In the genomic region with DNA sequence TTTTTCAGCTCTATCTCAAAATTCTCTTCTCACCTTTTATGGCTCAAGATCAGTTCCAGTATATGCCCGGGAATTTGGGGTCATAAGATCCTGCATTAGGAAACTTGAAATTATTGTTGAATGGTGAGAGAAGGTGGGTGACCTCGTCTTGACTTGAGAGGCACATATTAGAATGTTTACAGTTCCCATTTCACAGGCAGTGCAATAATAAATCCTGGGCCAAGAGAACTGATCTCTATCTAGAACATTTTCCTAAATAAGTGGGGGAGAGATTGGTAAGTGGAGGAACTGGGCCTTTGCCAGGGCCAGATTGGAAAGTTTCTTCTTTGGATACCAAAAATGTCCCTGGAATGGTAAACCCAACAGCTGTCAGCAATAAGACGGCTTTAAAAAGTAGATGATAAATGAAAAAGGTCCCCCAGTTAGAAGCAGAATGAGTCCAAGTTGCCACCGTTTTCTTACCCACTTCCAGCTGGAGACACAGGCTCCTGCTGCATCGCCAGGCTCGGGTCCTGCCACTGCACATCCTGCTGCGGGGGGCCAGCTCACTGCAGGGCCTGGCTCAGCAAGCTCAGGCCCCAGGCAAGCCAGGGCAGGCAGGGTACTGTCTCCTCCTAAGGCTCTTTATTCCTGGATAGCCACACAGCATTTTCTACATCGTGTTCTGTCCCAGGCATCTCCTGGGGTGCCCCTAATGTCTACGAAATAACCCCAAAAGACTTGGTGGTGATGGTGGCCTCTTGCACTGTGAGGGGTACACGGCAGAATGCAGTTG, we compare ENCODE assay signal across 13 cellular contexts.
A peak's percentile ranks its signal among the peaks of the same experiment; 100 is the strongest.
DNase-seq lines count a peak whose midpoint lies in the region; ATAC-seq and TF ChIP-seq lines count a peak whose summit lies in the region.
"Had no signal": no experiment of that assay in that cellular context is flagged by ENCODE, and none has a peak within 500 bp of the region (broad histone marks: within the 10 kb centered on the region; RNA-seq: fewer than 3 reads in every experiment).

No MANE protein-coding gene starts in this region.

- peaks cover 0 to 23% (median 6%) of the 10 kb centered on the region in 4 donors for H3K36me3 ChIP-seq in upper lobe of left lung

- H3K27ac Mint-ChIP-seq in WTC11: no peak overlapping the region
- no peak overlapping the region for H3K27ac Mint-ChIP-seq in activated naive CD8-positive, alpha-beta T cell treated with anti-CD3 and anti-CD28 coated beads for 36 hours
- H3K27ac Mint-ChIP-seq: H9; stimulated activated naive CD8-positive, alpha-beta T cell treated with anti-CD3 and anti-CD28 coated beads, Interleukin-15, Interleukin-2, amounts not matched to agents 100 ng/mL and 50 ng/mL, for 24 hours had no signal

- H3K4me1 Mint-ChIP-seq in WTC11: peaks cover 37% of the 10 kb centered on the region
- H3K4me1 Mint-ChIP-seq in activated naive CD8-positive, alpha-beta T cell treated with anti-CD3 and anti-CD28 coated beads for 36 hours: no peaks in the 10 kb centered on the region

- WGBS in upper lobe of left lung, 2 donors: 50 to 70% methylated on average over 7 to 10 of the region's 10 CpGs

- no peak overlapping the region for H3K4me3 Mint-ChIP-seq in WTC11
- H3K4me3 Mint-ChIP-seq in activated naive CD8-positive, alpha-beta T cell treated with anti-CD3 and anti-CD28 coated beads for 36 hours: no peak overlapping the region
- H3K4me3 Mint-ChIP-seq: H9; stimulated activated naive CD8-positive, alpha-beta T cell treated with anti-CD3 and anti-CD28 coated beads, Interleukin-15, Interleukin-2, amounts not matched to agents 100 ng/mL and 50 ng/mL, for 24 hours had no signal

- no peak for TF ChIP-seq POLR2A in upper lobe of left lung (IDR thresholded peaks at IDR 0.05)

- H3K4me1 ChIP-seq in foreskin keratinocyte: peaks cover 31% of the 10 kb centered on the region
- peaks cover 10 to 44% (median 23%) of the 10 kb centered on the region in 4 donors for H3K4me1 ChIP-seq in upper lobe of left lung

- H3K27me3 Mint-ChIP-seq in WTC11 (ENCODE audit: low read depth): no peaks in the 10 kb centered on the region
- H3K27me3 Mint-ChIP-seq in activated naive CD8-positive, alpha-beta T cell treated with anti-CD3 and anti-CD28 coated beads for 36 hours: no peaks in the 10 kb centered on the region
- H3K27me3 Mint-ChIP-seq: stimulated activated naive CD8-positive, alpha-beta T cell treated with anti-CD3 and anti-CD28 coated beads, Interleukin-15, Interleukin-2, amounts not matched to agents 100 ng/mL and 50 ng/mL, for 24 hours had no signal

- H3K27ac ChIP-seq in foreskin keratinocyte: peak overlapping the region; percentile 37
- peak overlapping the region in 3 of 4 donors; percentile 46 to 74 (median 61) for H3K27ac ChIP-seq in upper lobe of left lung
- H3K27ac ChIP-seq: 22Rv1 had no signal

- DNase-seq in DMS 273 (lab: John Stamatoyannopoulos, UW; ENCODE audit: unreplicated experiment) (peak; percentile 76), DMS 273 treated with DMSO at 0.1 percent for 48 hours (lab: John Stamatoyannopoulos, UW) (no peak), WTC11 (ENCODE audit: low spot score) (no peak), foreskin keratinocyte (peak; percentile 71 to 81), upper lobe of left lung (no peak), amygdala (lab: John Stamatoyannopoulos, UW) (no peak)
- DNase-seq in activated naive CD8-positive, alpha-beta T cell treated with anti-CD3 and anti-CD28 coated beads for 36 hours: no peak
- no peak for DNase-seq in stimulated activated naive CD8-positive, alpha-beta T cell treated with anti-CD3 and anti-CD28 coated beads, Interleukin-15, Interleukin-2, amounts not matched to agents 100 U/mL and 50 U/mL, for 24 hours
- DNase-seq: activated naive CD4-positive, alpha-beta T cell treated with Interleukin-2 at 50 U/mL for 16 hours; H9; stimulated activated CD4-positive, alpha-beta T cell treated with anti-CD3 and anti-CD28 coated beads, Interleukin-4, amount 100 ng/mL, for 4 hours had no signal

- POLR2A ChIA-PET in WTC11 (lab: Charles Lee): no interaction called here

- H3K9me3 Mint-ChIP-seq in WTC11: no peaks in the 10 kb centered on the region
- H3K9me3 Mint-ChIP-seq in activated naive CD8-positive, alpha-beta T cell treated with anti-CD3 and anti-CD28 coated beads for 36 hours: no peaks in the 10 kb centered on the region
- H3K9me3 Mint-ChIP-seq: H9; stimulated activated naive CD8-positive, alpha-beta T cell treated with anti-CD3 and anti-CD28 coated beads, Interleukin-15, Interleukin-2, amounts not matched to agents 100 ng/mL and 50 ng/mL, for 24 hours had no signal

- no peak for TF ChIP-seq CTCF in WTC11 (IDR thresholded peaks at IDR 0.05)
- no peak for TF ChIP-seq CTCF in foreskin keratinocyte (conservative IDR thresholded peaks at IDR 0.05)
- TF ChIP-seq CTCF in upper lobe of left lung (IDR thresholded peaks at IDR 0.05): no peak

- CTCF ChIA-PET in WTC11 (lab: Charles Lee): no interaction called here

- ATAC-seq in WTC11: peak; percentile 29
- peak; percentile 67 for ATAC-seq in foreskin keratinocyte
- no peak for ATAC-seq in upper lobe of left lung (ENCODE audit: low FRiP score in 2 of 2)
- ATAC-seq in stimulated activated naive CD8-positive, alpha-beta T cell treated with anti-CD3 and anti-CD28 coated beads, Interleukin-15, Interleukin-2, amounts not matched to agents 100 U/mL and 50 U/mL, for 24 hours: no peak

- H3K9me3 ChIP-seq in upper lobe of left lung: no peaks in the 10 kb centered on the region

- no peak for TF ChIP-seq EP300 in upper lobe of left lung (IDR thresholded peaks at IDR 0.05)

- H3K36me3 Mint-ChIP-seq in WTC11: no peaks in the 10 kb centered on the region
- H3K36me3 Mint-ChIP-seq in activated naive CD8-positive, alpha-beta T cell treated with anti-CD3 and anti-CD28 coated beads for 36 hours: no peaks in the 10 kb centered on the region

- H3K27me3 ChIP-seq in foreskin keratinocyte (no peaks in the 10 kb centered on the region), upper lobe of left lung (no peaks in the 10 kb centered on the region)

- H3K4me3 ChIP-seq in upper lobe of left lung: no peak overlapping the region

TF ChIP-seq in WTC11, 78 proteins besides CTCF, POLR2A, EP300 and RAD21 (continues in another document):
- TF ChIP-seq, protein P1, sequence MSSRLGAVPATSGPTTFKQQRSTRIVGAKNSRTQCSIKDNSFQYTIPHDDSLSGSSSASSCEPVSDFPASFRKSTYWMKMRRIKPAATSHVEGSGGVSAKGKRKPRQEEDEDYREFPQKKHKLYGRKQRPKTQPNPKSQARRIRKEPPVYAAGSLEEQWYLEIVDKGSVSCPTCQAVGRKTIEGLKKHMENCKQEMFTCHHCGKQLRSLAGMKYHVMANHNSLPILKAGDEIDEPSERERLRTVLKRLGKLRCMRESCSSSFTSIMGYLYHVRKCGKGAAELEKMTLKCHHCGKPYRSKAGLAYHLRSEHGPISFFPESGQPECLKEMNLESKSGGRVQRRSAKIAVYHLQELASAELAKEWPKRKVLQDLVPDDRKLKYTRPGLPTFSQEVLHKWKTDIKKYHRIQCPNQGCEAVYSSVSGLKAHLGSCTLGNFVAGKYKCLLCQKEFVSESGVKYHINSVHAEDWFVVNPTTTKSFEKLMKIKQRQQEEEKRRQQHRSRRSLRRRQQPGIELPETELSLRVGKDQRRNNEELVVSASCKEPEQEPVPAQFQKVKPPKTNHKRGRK (CRISPR knock-in tag; IDR thresholded peaks at IDR 0.05; ENCODE audit: borderline replicate concordance): no peak
- TF ChIP-seq SMAD4 (CRISPR knock-in tag; IDR thresholded peaks at IDR 0.05): no peak
- TF ChIP-seq, protein P2, sequence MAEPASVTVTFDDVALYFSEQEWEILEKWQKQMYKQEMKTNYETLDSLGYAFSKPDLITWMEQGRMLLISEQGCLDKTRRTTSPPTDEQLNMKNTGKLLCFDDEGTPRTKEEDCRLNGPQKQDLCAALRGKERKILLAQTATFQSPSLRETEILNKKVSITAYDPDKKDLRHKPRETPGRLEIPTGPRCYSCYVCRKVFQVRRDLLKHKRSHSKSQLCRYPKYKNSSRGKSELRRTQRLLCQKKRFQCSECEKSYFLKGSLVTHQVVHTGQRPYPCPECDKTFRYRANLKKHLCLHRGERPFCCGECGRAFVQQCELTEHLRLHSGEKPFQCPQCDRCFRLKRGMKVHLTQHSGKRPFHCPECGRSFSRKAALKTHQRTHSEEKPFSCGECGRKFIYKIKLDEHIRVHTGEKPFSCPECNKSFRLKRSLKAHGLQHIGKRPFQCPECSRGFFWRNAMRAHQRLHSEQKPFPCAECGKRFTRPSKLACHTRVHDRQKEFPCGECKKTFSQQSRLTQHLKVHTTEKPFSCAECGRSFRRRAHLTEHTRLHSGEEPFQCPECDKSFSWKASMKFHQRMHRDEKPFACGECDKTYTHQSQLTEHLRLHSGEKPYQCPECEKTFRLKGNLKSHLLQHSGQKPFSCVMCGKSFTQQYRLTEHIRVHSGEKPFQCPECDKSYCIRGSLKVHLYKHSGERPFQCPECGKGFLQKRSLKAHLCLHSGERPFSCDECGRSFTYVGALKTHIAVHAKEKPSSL (CRISPR knock-in tag; conservative IDR thresholded peaks at IDR 0.05): no peak
- no peak for TF ChIP-seq AR (CRISPR knock-in tag; IDR thresholded peaks at IDR 0.05)
- TF ChIP-seq JAZF1 (CRISPR knock-in tag; IDR thresholded peaks at IDR 0.05): no peak

Comparison
In these comparisons a context has a peak if more than half of its experiments do, and no peak if none do; other contexts are left out.
1. DNase-seq: peak in DMS 273 (single experiment) and foreskin keratinocyte (2 of 2); none in DMS 273 treated with DMSO at 0.1 percent for 48 hours (single experiment), WTC11 (single experiment), upper lobe of left lung (0 of 2), amygdala (0 of 56), activated naive CD8-positive, alpha-beta T cell treated with anti-CD3 and anti-CD28 coated beads for 36 hours (single experiment) and stimulated activated naive CD8-positive, alpha-beta T cell treated with anti-CD3 and anti-CD28 coated beads, Interleukin-15, Interleukin-2, amounts not matched to agents 100 U/mL and 50 U/mL, for 24 hours (single experiment).
2. ATAC-seq: peak in WTC11 (single experiment) and foreskin keratinocyte (single experiment); none in upper lobe of left lung (0 of 2) and stimulated activated naive CD8-positive, alpha-beta T cell treated with anti-CD3 and anti-CD28 coated beads, Interleukin-15, Interleukin-2, amounts not matched to agents 100 U/mL and 50 U/mL, for 24 hours (single experiment).